Comparison of ENCODE assay signal across 10 cellular contexts in the genomic region with DNA sequence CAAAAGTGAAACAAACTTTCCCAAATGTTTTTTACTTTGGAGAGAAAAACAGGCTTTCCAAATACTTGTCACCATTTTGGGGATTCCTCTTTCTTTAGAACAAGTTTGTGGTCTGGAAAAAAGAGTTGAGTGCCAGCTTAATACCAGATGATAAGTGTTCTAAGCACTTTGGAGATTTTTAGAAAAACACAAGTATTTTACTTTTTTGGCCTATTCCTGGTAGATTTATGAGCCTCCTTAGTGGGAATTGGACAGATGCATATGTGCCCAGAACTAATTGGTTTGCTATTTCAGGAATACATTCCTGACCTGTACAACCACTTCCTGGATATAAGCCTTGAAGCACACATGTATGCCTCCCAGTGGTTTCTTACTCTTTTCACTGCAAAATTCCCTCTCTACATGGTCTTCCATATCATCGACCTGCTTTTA. TPM values are rescaled to one million over a fixed set of nuclear protein-coding genes. Genes with fewer than 3 reads are reported as not detected.
DNase-seq lines count a peak whose midpoint lies in the region; ATAC-seq and TF ChIP-seq lines count a peak whose summit lies in the region.
"Had no signal": no experiment of that assay in that cellular context is flagged by ENCODE, and none has a peak within 500 bp of the region (broad histone marks: within the 10 kb centered on the region; RNA-seq: fewer than 3 reads in every experiment).

No MANE protein-coding gene starts in this region.

- H3K27ac ChIP-seq in AG04450 (ENCODE audit: low read depth, low read length) (peak overlapping the region; percentile 55), HUES64 (ENCODE audit: low read depth, low read length) (peak overlapping the region; percentile 67; the same call in 1 of the 2 replicates), esophagus squamous epithelium (peak overlapping the region in 3 of 4 donors; percentile 16 to 58 (median 29))

- peak; percentile 8 for DNase-seq in AG04450 (ENCODE audit: low read depth, low spot score)
- DNase-seq in esophagus squamous epithelium (lab: John Stamatoyannopoulos, UW) = no peak
- DNase-seq in osteocyte (ENCODE audit: extremely low spot score, unreplicated experiment) = no peak
- DNase-seq in stimulated activated naive CD8-positive, alpha-beta T cell treated with anti-CD3 and anti-CD28 coated beads, Interleukin-15, Interleukin-2, amounts not matched to agents 100 U/mL and 50 U/mL, for 24 hours = no peak
- no peak for DNase-seq in stimulated activated naive CD4-positive, alpha-beta T cell (lab: John Stamatoyannopoulos, UW)

- WGBS in HUES64 = 88% methylated on average over 1 of the region's 1 CpG
- WGBS in esophagus squamous epithelium, 2 donors = 69 to 91% methylated on average over 1 of the region's 1 CpG

- CTCF ChIA-PET in AG04450 (lab: Charles Lee) = interaction anchor here (1.4 to 2.8 kb wide), 3 partner anchors 8 to 152 kb away, joined by 6 to 10 read pairs (median 8); no protein-coding TSS in a partner anchor

- H3K36me3 Mint-ChIP-seq in osteocyte (ENCODE audit: unreplicated experiment) = peaks cover 49% of the 10 kb centered on the region

- ATAC-seq in stimulated activated naive CD8-positive, alpha-beta T cell treated with anti-CD3 and anti-CD28 coated beads, Interleukin-15, Interleukin-2, amounts not matched to agents 100 U/mL and 50 U/mL, for 24 hours = no peak
- ATAC-seq in HG02678 (IDR thresholded peaks at IDR 0.05; ENCODE audit: unreplicated experiment) (no peak), GM18511 (IDR thresholded peaks at IDR 0.05; ENCODE audit: unreplicated experiment) (no peak)

- no peak for TF ChIP-seq POLR2A in esophagus squamous epithelium (IDR thresholded peaks at IDR 0.05)

- H3K4me1 ChIP-seq in HUES64 (ENCODE audit: insufficient read depth, low read length) = peaks cover 53% of the 10 kb centered on the region
- H3K4me1 ChIP-seq in esophagus squamous epithelium = peaks cover 0 to 26% (median 0%) of the 10 kb centered on the region in 3 donors

- H3K27me3 ChIP-seq in AG04450 (ENCODE audit: control insufficient read depth, insufficient read depth, low read length) (no peaks in the 10 kb centered on the region), HUES64 (ENCODE audit: insufficient read depth, low read length) (no peaks in the 10 kb centered on the region), esophagus squamous epithelium (no peaks in the 10 kb centered on the region)

- peaks cover 60% of the 10 kb centered on the region for H3K4me1 Mint-ChIP-seq in osteocyte (ENCODE audit: unreplicated experiment)
- H3K4me1 Mint-ChIP-seq: activated naive CD4-positive, alpha-beta T cell treated with anti-CD3 and anti-CD28 coated beads, Interleukin-2, amount 50 U/mL, for 24 hours had no signal

- peak overlapping the region; percentile 88 for H3K27ac Mint-ChIP-seq in osteocyte (ENCODE audit: unreplicated experiment)
- H3K27ac Mint-ChIP-seq: activated naive CD4-positive, alpha-beta T cell treated with anti-CD3 and anti-CD28 coated beads, Interleukin-2, amount 50 U/mL, for 24 hours; type B pancreatic cell had no signal

- peaks cover 57% of the 10 kb centered on the region for H3K36me3 ChIP-seq in HUES64 (ENCODE audit: insufficient read depth, low read length)
- peaks cover 0 to 94% (median 4%) of the 10 kb centered on the region in 3 donors for H3K36me3 ChIP-seq in esophagus squamous epithelium

- H3K9ac ChIP-seq in HUES64 (ENCODE audit: low read depth, low read length) = no peak overlapping the region

- intact Hi-C loops in esophagus squamous epithelium (cut with DNase I) = no loop called here

- peak overlapping the region; percentile 14 for H3K4me3 Mint-ChIP-seq in osteocyte (ENCODE audit: unreplicated experiment)
- H3K4me3 Mint-ChIP-seq: activated naive CD4-positive, alpha-beta T cell treated with anti-CD3 and anti-CD28 coated beads, Interleukin-2, amount 50 U/mL, for 24 hours; type B pancreatic cell had no signal

- no peaks in the 10 kb centered on the region for H3K27me3 Mint-ChIP-seq in osteocyte (ENCODE audit: unreplicated experiment)
- H3K27me3 Mint-ChIP-seq: activated naive CD4-positive, alpha-beta T cell treated with anti-CD3 and anti-CD28 coated beads, Interleukin-2, amount 50 U/mL, for 24 hours; type B pancreatic cell had no signal

- no peak overlapping the region for H3K4me3 ChIP-seq in AG04450 (ENCODE audit: low read depth, low read length)
- no peak overlapping the region for H3K4me3 ChIP-seq in HUES64 (ENCODE audit: low read length)
- no peak overlapping the region for H3K4me3 ChIP-seq in esophagus squamous epithelium

- POLR2A ChIA-PET in AG04450 (lab: Yijun Ruan, JAX) = no interaction called here

- TF ChIP-seq CTCF in AG04450 (IDR thresholded peaks at IDR 0.05; ENCODE audit: low read depth, low read length) (0 out of 2 replicates have a peak, but pooled peaks have one; percentile 14), esophagus squamous epithelium (IDR thresholded peaks at IDR 0.05) (no peak), osteocyte (IDR thresholded peaks at IDR 0.05) (peak; percentile 23)

- H3K9me3 Mint-ChIP-seq in osteocyte (ENCODE audit: unreplicated experiment) = no peaks in the 10 kb centered on the region
- H3K9me3 Mint-ChIP-seq: activated naive CD4-positive, alpha-beta T cell treated with anti-CD3 and anti-CD28 coated beads, Interleukin-2, amount 50 U/mL, for 24 hours; type B pancreatic cell had no signal

- H3K9me3 ChIP-seq in AG04450 (ENCODE audit: control insufficient read depth, insufficient read depth, low read length) = no peaks in the 10 kb centered on the region
- H3K9me3 ChIP-seq in HUES64 (ENCODE audit: insufficient read depth, low read depth, low read length) = no peaks in the 10 kb centered on the region
- H3K9me3 ChIP-seq in esophagus squamous epithelium = no peaks in the 10 kb centered on the region

RNA-seq across cellular contexts. Expression of gene GPR21, which starts 40.5 kb away (rescaled TPM):
- polyA plus RNA-seq in AG04450 (2011; rRNA removed) = 0.35 TPM in 1 of 2 replicates, not detected in the other
- polyA minus RNA-seq in AG04450 (2011; rRNA and poly(A)+ RNA removed) = 8.9 and 12.0 TPM in 2 replicates
- polyA plus RNA-seq in HUES64 (2013, experiment 1 of 2) = not detected
- polyA plus RNA-seq in HUES64 (2013, experiment 2 of 2) = not detected
- total RNA-seq in esophagus squamous epithelium = 1 to 10 TPM in 1 of 4 donors, under 1 TPM in 1, not detected in 2; 0.68 to 1.9 TPM
- total RNA-seq in osteocyte = 3.4 and 4.3 TPM in 2 replicates

Comparison
In these comparisons a context has a peak if more than half of its experiments do, and no peak if none do; other contexts are left out.
1. CTCF ChIP-seq: peak in AG04450 (single experiment) and osteocyte (single experiment); none in esophagus squamous epithelium (0 of 6).
2. Peak in every context shown above with its lines, with median percentiles within 50 percentile points of each other: H3K27ac ChIP-seq.